In genomic region chr12:46402861-46403731, GRCh38 we compare ENCODE assay signal across 11 cellular contexts. TPM values are rescaled to one million over a fixed set of nuclear protein-coding genes. Genes with fewer than 3 reads are reported as not detected.
A peak's percentile ranks its signal among the peaks of the same experiment; 100 is the strongest.
DNase-seq lines count a peak whose midpoint lies in the region; ATAC-seq, FAIRE-seq and TF ChIP-seq lines count a peak whose summit lies in the region.
"Had no signal": no experiment of that assay in that cellular context is flagged by ENCODE, and none has a peak within 500 bp of the region (broad histone marks: within the 10 kb centered on the region; RNA-seq: fewer than 3 reads in every experiment).

No MANE protein-coding gene starts in this region.

- H3K27me3 ChIP-seq in astrocyte (ENCODE audit: insufficient read depth, low read length) (no peaks in the 10 kb centered on the region), hepatocyte (no peaks in the 10 kb centered on the region), thoracic aorta (replicated peaks; ENCODE audit: insufficient read depth) (no peaks in the 10 kb centered on the region)

- H3K36me3 ChIP-seq in astrocyte (ENCODE audit: insufficient read depth, low read length), result no peaks in the 10 kb centered on the region
- H3K36me3 ChIP-seq in hepatocyte (replicated peaks; ENCODE audit: insufficient read depth, low read depth), result no peaks in the 10 kb centered on the region
- H3K36me3 ChIP-seq in thoracic aorta, result no peaks in the 10 kb centered on the region

- H2AFZ ChIP-seq in astrocyte (ENCODE audit: low read depth, low read length), result no peak overlapping the region
- H2AFZ ChIP-seq in hepatocyte, result no peak overlapping the region

- H3K9ac ChIP-seq in astrocyte (ENCODE audit: low read length), result peak overlapping the region; percentile 66

- TF ChIP-seq CTCF in astrocyte (IDR thresholded peaks at IDR 0.05; ENCODE audit: insufficient read depth, low read depth, low read length), result no peak
- TF ChIP-seq CTCF in hepatocyte (IDR thresholded peaks at IDR 0.05; ENCODE audit: poor library complexity), result no peak
- no peak for TF ChIP-seq CTCF in thoracic aorta (IDR thresholded peaks at IDR 0.05)
- no peak for TF ChIP-seq CTCF in CD14-positive monocyte (IDR thresholded peaks at IDR 0.05)

- no peak overlapping the region for H3K4me3 Mint-ChIP-seq in activated CD4-positive, alpha-beta T cell treated with anti-CD3 and anti-CD28 coated beads, Interleukin-2, amount 10 ng/mL, durations not matched to agents 24 days and 14 days
- H3K4me3 Mint-ChIP-seq in astrocyte (ENCODE audit: unreplicated experiment) (no peak overlapping the region), CD14-positive monocyte (no peak overlapping the region)

- 48% methylated on average over 4 of the region's 4 CpGs for WGBS in hepatocyte (ENCODE audit: low lambda C conversion rate, missing lambda C conversion rate)

- H3K4me2 ChIP-seq in astrocyte (ENCODE audit: low read length), result peak overlapping the region; percentile 65
- peak overlapping the region; percentile 49 for H3K4me2 ChIP-seq in hepatocyte

- H3K4me3 ChIP-seq in astrocyte (ENCODE audit: insufficient read depth, low read depth, low read length) (no peak overlapping the region), hepatocyte (no peak overlapping the region), thoracic aorta (no peak overlapping the region)

- intact Hi-C loops in activated CD4-positive, alpha-beta T cell treated with anti-CD3 and anti-CD28 coated beads, Interleukin-2, amount 10 ng/mL, durations not matched to agents 24 days and 14 days (cut with micrococcal nuclease), result no loop called here
- intact Hi-C loops in sciatic nerve (cut with DNase I) (no loop called here), CD14-positive monocyte (cut with micrococcal nuclease) (no loop called here)

- peak overlapping the region; percentile 6 for H3K27ac Mint-ChIP-seq in activated CD4-positive, alpha-beta T cell treated with anti-CD3 and anti-CD28 coated beads, Interleukin-2, amount 10 ng/mL, durations not matched to agents 24 days and 14 days
- H3K27ac Mint-ChIP-seq in astrocyte (ENCODE audit: unreplicated experiment) (peak overlapping the region; percentile 86), CD14-positive monocyte (no peak overlapping the region)

- H3K9me3 Mint-ChIP-seq in activated CD4-positive, alpha-beta T cell treated with anti-CD3 and anti-CD28 coated beads, Interleukin-2, amount 10 ng/mL, durations not matched to agents 24 days and 14 days, result peaks cover 25% of the 10 kb centered on the region
- H3K9me3 Mint-ChIP-seq in astrocyte (ENCODE audit: unreplicated experiment) (peaks cover 9% of the 10 kb centered on the region), CD14-positive monocyte (peaks cover 0 to 6% (median 0%) of the 10 kb centered on the region in 7 donors)

- H3K9me2 ChIP-seq in hepatocyte (replicated peaks; ENCODE audit: insufficient read depth), result no peaks in the 10 kb centered on the region

- ATAC-seq in thoracic aorta (ENCODE audit: insufficient number of reproducible peaks, low FRiP score, low read depth) (no peak), sciatic nerve (no peak), GM18502 (IDR thresholded peaks at IDR 0.05; ENCODE audit: poor library complexity, unreplicated experiment) (no peak)

- DNase-seq in activated CD4-positive, alpha-beta T cell treated with anti-CD3 and anti-CD28 coated beads, Interleukin-2, amount 10 ng/mL, durations not matched to agents 24 days and 14 days, result no peak
- DNase-seq in activated CD4-positive, alpha-beta T cell treated with anti-CD3 and anti-CD28 coated beads, Interleukin-2, amount 50 U/mL, for 48 hours, result no peak
- DNase-seq in astrocyte (ENCODE audit: low read depth) (peak; percentile 53), hepatocyte (ENCODE audit: low spot score) (no peak), thoracic aorta (ENCODE audit: low spot score) (no peak), sciatic nerve (ENCODE audit: low spot score) (no peak), CD14-positive monocyte (ENCODE audit: low spot score) (no peak)
- DNase-seq: 8988T, cortex of kidney, NCI-H774 had no signal

- H3K27ac ChIP-seq in astrocyte (ENCODE audit: low read depth, low read length) (peak overlapping the region; percentile 81), hepatocyte (peak overlapping the region; percentile 59), thoracic aorta (peak overlapping the region; percentile 51 to 58)

- H3K4me1 ChIP-seq in astrocyte (ENCODE audit: insufficient read depth, low read length) (peaks cover 49% of the 10 kb centered on the region), hepatocyte (ENCODE audit: insufficient read depth) (peaks cover 26% of the 10 kb centered on the region), thoracic aorta (ENCODE audit: control insufficient read depth in 1 of 2, low read depth in 2 of 2) (peaks cover 28 to 59% of the 10 kb centered on the region in 2 donors)

- H3K4me1 Mint-ChIP-seq in activated CD4-positive, alpha-beta T cell treated with anti-CD3 and anti-CD28 coated beads, Interleukin-2, amount 10 ng/mL, durations not matched to agents 24 days and 14 days, result peaks cover 77% of the 10 kb centered on the region
- H3K4me1 Mint-ChIP-seq in astrocyte (ENCODE audit: low read depth, unreplicated experiment), result peaks cover 40% of the 10 kb centered on the region
- peaks cover 12% of the 10 kb centered on the region for H3K4me1 Mint-ChIP-seq in CD14-positive monocyte

- H3K79me2 ChIP-seq in astrocyte (ENCODE audit: insufficient read depth, low read length) (no peaks in the 10 kb centered on the region), hepatocyte (no peaks in the 10 kb centered on the region)

- H3K9me3 ChIP-seq in astrocyte (ENCODE audit: insufficient read depth, low read depth, low read length) (no peaks in the 10 kb centered on the region), hepatocyte (ENCODE audit: low read depth) (no peaks in the 10 kb centered on the region), thoracic aorta (no peaks in the 10 kb centered on the region)

- H3K36me3 Mint-ChIP-seq in activated CD4-positive, alpha-beta T cell treated with anti-CD3 and anti-CD28 coated beads, Interleukin-2, amount 10 ng/mL, durations not matched to agents 24 days and 14 days (ENCODE audit: low read depth), result peaks cover 17% of the 10 kb centered on the region
- peaks cover 4% of the 10 kb centered on the region for H3K36me3 Mint-ChIP-seq in astrocyte (ENCODE audit: low read depth, unreplicated experiment)
- no peaks in the 10 kb centered on the region for H3K36me3 Mint-ChIP-seq in CD14-positive monocyte

- H4K20me1 ChIP-seq in astrocyte (ENCODE audit: insufficient read depth, low read length), result no peaks in the 10 kb centered on the region
- H4K20me1 ChIP-seq in hepatocyte (ENCODE audit: insufficient read depth, poor library complexity, severe bottlenecking), result no peaks in the 10 kb centered on the region

- H3K27me3 Mint-ChIP-seq in activated CD4-positive, alpha-beta T cell treated with anti-CD3 and anti-CD28 coated beads, Interleukin-2, amount 10 ng/mL, durations not matched to agents 24 days and 14 days, result no peaks in the 10 kb centered on the region
- H3K27me3 Mint-ChIP-seq in astrocyte (ENCODE audit: low read depth, unreplicated experiment), result no peaks in the 10 kb centered on the region
- H3K27me3 Mint-ChIP-seq in CD14-positive monocyte (ENCODE audit: low read depth in 3 of 3), result no peaks in the 10 kb centered on the region

- no peak for FAIRE-seq in astrocyte (lab: Jason Lieb, UNC)

RNA-seq across cellular contexts. Expression of gene SLC38A2, which starts 30.5 kb away (rescaled TPM):
- 158 and 168 TPM in 2 replicates for total RNA-seq in activated CD4-positive, alpha-beta T cell treated with anti-CD3 and anti-CD28 coated beads, Interleukin-2, amount 10 ng/mL, durations not matched to agents 24 days and 14 days
- total RNA-seq in astrocyte, result 378 and 421 TPM in 2 replicates
- 372 and 373 TPM in 2 replicates for total RNA-seq in hepatocyte
- 139 and 144 TPM in 2 replicates for polyA plus RNA-seq in hepatocyte
- total RNA-seq in thoracic aorta, result 100 to 1,000 TPM; 334 to 384 TPM
- total RNA-seq in sciatic nerve, result 285 TPM
- 10 to 100 TPM; 33.8 to 48.7 TPM for polyA plus RNA-seq in CD14-positive monocyte

Comparison
In these comparisons a context has a peak if more than half of its experiments do, and no peak if none do; other contexts are left out.
1. H3K27ac Mint-ChIP-seq: peak in activated CD4-positive, alpha-beta T cell treated with anti-CD3 and anti-CD28 coated beads, Interleukin-2, amount 10 ng/mL, durations not matched to agents 24 days and 14 days (single experiment) and astrocyte (single experiment); none in CD14-positive monocyte (0 of 7).
2. Peak in every context shown above with its lines, with median percentiles within 50 percentile points of each other: H3K27ac ChIP-seq.